Comparison of ENCODE assay signal across 25 cellular contexts in the genomic region with DNA sequence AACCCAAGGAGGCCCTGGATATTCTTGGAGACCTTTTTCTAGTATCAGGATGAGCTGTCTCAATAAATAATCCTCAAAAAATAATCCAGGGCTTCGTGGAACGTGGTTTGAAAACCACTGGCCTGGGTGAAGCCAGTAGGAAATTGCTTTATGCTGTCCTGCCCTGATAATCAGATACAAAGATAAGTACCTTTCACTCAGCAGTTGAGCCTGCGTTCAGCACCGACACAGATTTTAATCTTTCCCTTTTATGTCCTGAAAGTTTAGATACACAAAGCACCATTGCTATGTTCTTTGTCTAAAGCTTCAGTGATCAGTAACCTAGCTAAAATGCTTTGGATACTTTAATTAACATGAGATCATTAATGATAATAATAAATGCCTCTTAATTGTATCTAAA.
"Had no signal": no experiment of that assay in that cellular context is flagged by ENCODE, and none has a peak within 500 bp of the region (broad histone marks: within the 10 kb centered on the region; RNA-seq: fewer than 3 reads in every experiment).

No MANE protein-coding gene starts in this region.

- H3K27ac ChIP-seq: epithelial cell of prostate, esophagus squamous epithelium, left ventricle myocardium inferior, ovary, suprapubic skin, tibial artery, upper lobe of right lung had no signal

- DNase-seq: activated CD4-positive, alpha-beta memory T cell treated with anti-CD3 and anti-CD28 coated beads, Interleukin-2, amount 10 ng/mL, durations not matched to agents 7 days and 5 days; activated CD4-positive, alpha-beta T cell treated with anti-CD3 and anti-CD28 coated beads for 48 hours; activated CD8-positive, alpha-beta memory T cell treated with anti-CD3 and anti-CD28 coated beads, Interleukin-2, amount 50 U/mL, for 48 hours; activated gamma-delta T cell; activated naive CD4-positive, alpha-beta T cell treated with anti-CD3 and anti-CD28 coated beads, Interleukin-2, amount 50 U/mL, for 16 hours; activated naive CD8-positive, alpha-beta T cell treated with anti-CD3 and anti-CD28 coated beads, Interleukin-2, amount 50 U/mL, for 24 hours; activated T-cell treated with anti-CD3 and anti-CD28 coated beads, Interleukin-2, amount 50 U/mL, for 24 hours; dermis blood vessel endothelial cell; effector CD4-positive, alpha-beta T cell; esophagus squamous epithelium; islet precursor cell; left ventricle myocardium inferior; mesendoderm; mucosa of descending colon; naive B cell; ovary; sigmoid colon; stimulated activated CD4-positive, alpha-beta T cell treated with anti-CD3 and anti-CD28 coated beads, Interleukin-15, amount 100 ng/mL, for 24 hours; stimulated activated CD4-positive, alpha-beta T cell treated with anti-CD3 and anti-CD28 coated beads, Interleukin-2, amount 100 ng/mL, for 24 hours; stimulated activated naive CD4-positive, alpha-beta T cell; T-helper 1 cell; tibial artery; upper lobe of right lung had no signal
